In the genomic region with DNA sequence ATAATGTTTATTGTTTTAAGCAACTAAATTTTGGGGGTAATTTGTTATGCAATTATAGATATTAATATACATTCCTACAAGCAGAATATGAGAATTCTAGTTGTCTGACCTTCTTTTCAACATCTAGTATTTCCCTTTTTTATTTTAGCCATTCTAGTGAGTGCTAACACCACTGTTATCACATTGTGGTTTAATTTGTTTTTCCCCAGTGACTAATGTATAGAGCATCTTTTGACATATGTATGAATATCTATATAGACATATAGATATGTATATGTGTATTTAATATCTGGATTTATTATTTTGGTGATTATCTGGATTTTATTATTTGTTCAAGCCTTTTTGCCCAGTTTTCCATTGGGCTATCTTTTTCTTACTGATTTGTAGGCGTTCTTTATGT, we compare ENCODE assay signal across 26 cellular contexts.
"Had no signal": no experiment of that assay in that cellular context is flagged by ENCODE, and none has a peak within 500 bp of the region (broad histone marks: within the 10 kb centered on the region; RNA-seq: fewer than 3 reads in every experiment).

No MANE protein-coding gene starts in this region.

- H3K4me1 ChIP-seq: breast epithelium had no signal

- H3K27ac Mint-ChIP-seq: activated B cell treated with CpG ODN at 0.5 μM for 24 hours; activated T-helper 17 cell treated with anti-CD3 and anti-CD28 coated beads, Interleukin-2, amount 50 U/mL, for 72 hours; nephron progenitor cell; progenitor cell of endocrine pancreas; stimulated activated naive B cell treated with anti-CD40 and anti-IgM and Interleukin-4, amounts not matched to agents 10 μg/mL and 1 μg/mL and 100 μg/mL, for 72 hours; T-helper 2 cell treated with Interferon-gamma antibody and Interleukin-4, amounts not matched to agents 5 μg/mL and 100 μg/mL, for 36 hours had no signal

- H3K4me3 Mint-ChIP-seq: activated B cell treated with CpG ODN at 0.5 μM for 24 hours; activated CD8-positive, alpha-beta T cell treated with anti-CD3 and anti-CD28 coated beads for 36 hours; activated T-cell treated with anti-CD3 and anti-CD28 coated beads, Interleukin-2, amount 50 U/mL, for 4 hours; nephron progenitor cell; stimulated activated naive B cell treated with anti-CD40 and anti-IgM and Interleukin-4, amounts not matched to agents 10 μg/mL and 1 μg/mL and 100 μg/mL, for 72 hours had no signal

- H3K27me3 Mint-ChIP-seq: activated B cell treated with CpG ODN at 0.5 μM for 24 hours; activated CD8-positive, alpha-beta T cell treated with anti-CD3 and anti-CD28 coated beads for 36 hours; activated T-helper 17 cell treated with anti-CD3 and anti-CD28 coated beads, Interleukin-2, amount 50 U/mL, for 72 hours; progenitor cell of endocrine pancreas; stimulated activated naive B cell treated with anti-CD40 and anti-IgM and Interleukin-4, amounts not matched to agents 10 μg/mL and 1 μg/mL and 100 μg/mL, for 72 hours had no signal

- H3K27ac ChIP-seq: breast epithelium, esophagus muscularis mucosa, foreskin keratinocyte, left lung, lower lobe of right lung, ovary, skin epidermis, transverse colon had no signal

- ATAC-seq: activated CD8-positive, alpha-beta T cell treated with anti-CD3 and anti-CD28 coated beads for 36 hours; activated T-cell treated with anti-CD3 and anti-CD28 coated beads, Interleukin-2, amount 50 U/mL, for 4 hours; activated T-helper 17 cell treated with anti-CD3 and anti-CD28 coated beads, Interleukin-2, amount 50 U/mL, for 72 hours; foreskin keratinocyte; left lung; lower lobe of right lung; mucosa of descending colon; sciatic nerve; stimulated activated naive B cell treated with anti-CD40 and anti-IgM and Interleukin-4, amounts not matched to agents 10 μg/mL and 1 μg/mL and 100 μg/mL, for 72 hours had no signal

- DNase-seq: activated B cell treated with CpG ODN at 0.5 μM for 24 hours; activated CD4-positive, alpha-beta T cell treated with anti-CD3 and anti-CD28 coated beads, Interleukin-2, amount 50 U/mL, for 1 hour; activated CD8-positive, alpha-beta T cell treated with anti-CD3 and anti-CD28 coated beads for 36 hours; activated gamma-delta T cell treated with Interleukin-2 at 50 U/mL for 16 hours; activated naive CD4-positive, alpha-beta T cell treated with anti-CD3 and anti-CD28 coated beads, Interleukin-2, amount 50 U/mL, for 16 hours; activated T-cell treated with anti-CD3 and anti-CD28 coated beads, Interleukin-2, amount 50 U/mL, for 4 hours; central memory CD4-positive, alpha-beta T cell; foreskin keratinocyte; left lung; lower lobe of right lung; mucosa of descending colon; nephron progenitor cell; ovary; retina; stimulated activated CD4-positive, alpha-beta T cell treated with anti-CD3 and anti-CD28 coated beads, Interleukin-12 subunit alpha, Interleukin-12 subunit beta, amount 100 ng/mL, for 4 hours; stimulated activated CD4-positive, alpha-beta T cell treated with anti-CD3 and anti-CD28 coated beads, Interleukin-4, amount 100 ng/mL, for 24 hours; stimulated activated naive B cell treated with anti-CD40 and anti-IgM and Interleukin-4, amounts not matched to agents 10 μg/mL and 1 μg/mL and 100 μg/mL, for 72 hours; T-helper 1 cell; transverse colon had no signal

- H3K9me3 ChIP-seq: breast epithelium, esophagus muscularis mucosa, left lung, lower lobe of right lung, mucosa of descending colon, ovary, transverse colon had no signal

- H3K9me3 Mint-ChIP-seq: activated B cell treated with CpG ODN at 0.5 μM for 24 hours; activated T-helper 17 cell treated with anti-CD3 and anti-CD28 coated beads, Interleukin-2, amount 50 U/mL, for 72 hours had no signal

- H3K36me3 ChIP-seq: breast epithelium, esophagus muscularis mucosa, left lung, lower lobe of right lung, ovary, transverse colon had no signal

- H3K4me3 ChIP-seq: breast epithelium, esophagus muscularis mucosa, left lung, lower lobe of right lung, mucosa of descending colon, ovary, skin epidermis, transverse colon had no signal

- H3K27me3 ChIP-seq: breast epithelium, esophagus muscularis mucosa, foreskin keratinocyte, left lung, ovary, transverse colon had no signal

- H3K4me1 Mint-ChIP-seq: nephron progenitor cell had no signal
